ENCODE assay signal across 8 cellular contexts in genomic region chr15:88904808-88905327, GRCh38. TPM values are rescaled to one million over a fixed set of nuclear protein-coding genes. Genes with fewer than 3 reads are reported as not detected.
A peak's percentile ranks its signal among the peaks of the same experiment; 100 is the strongest.
DNase-seq lines count a peak whose midpoint lies in the region; ATAC-seq and TF ChIP-seq lines count a peak whose summit lies in the region.

No MANE protein-coding gene starts in this region.

- H2AFZ ChIP-seq in KMS-11 (ENCODE audit: low read depth) = peak overlapping the region; percentile 31; the same call in 1 of the 2 replicates

- H3K27ac ChIP-seq in KMS-11 = no peak overlapping the region
- peak overlapping the region; percentile 89 for H3K27ac ChIP-seq in vagina

- no peaks in the 10 kb centered on the region for H3K36me3 ChIP-seq in KMS-11 (ENCODE audit: insufficient read depth)
- H3K36me3 ChIP-seq in vagina = peaks cover 0 to 45% of the 10 kb centered on the region in 2 donors

- no peaks in the 10 kb centered on the region for H3K9me3 ChIP-seq in vagina

- peak; percentile 72 for DNase-seq in DMS53 (lab: John Stamatoyannopoulos, UW)
- DNase-seq in activated naive CD4-positive, alpha-beta T cell treated with anti-CD3 and anti-CD28 coated beads, Interleukin-2, amount 10 ng/mL, durations not matched to agents 7 days and 5 days = peak; percentile 98
- peak; percentile 90 for DNase-seq in Right ventricle myocardium superior
- DNase-seq in putamen (ENCODE audit: low spot score) = peak; percentile 67
- no peak for DNase-seq in vagina (ENCODE audit: extremely low spot score in 2 of 2)

- intact Hi-C loops in Right ventricle myocardium superior (cut with DNase I) (loop anchor here (5.0 kb wide), 2 partner anchors 112 to 277 kb away; no protein-coding TSS in a partner anchor), vagina (cut with DNase I) (loop anchor here (5.0 kb wide), 1 partner anchor 272 kb away; no protein-coding TSS in a partner anchor)

- ATAC-seq in GM21528 (IDR thresholded peaks at IDR 0.05; ENCODE audit: low FRiP score, unreplicated experiment) = peak; percentile 80
- ATAC-seq in SK-N-SH treated with all-trans-retinoic acid at 6 μM for 48 hours = peak; percentile 92
- ATAC-seq in Right ventricle myocardium superior (ENCODE audit: poor library complexity) = peak; percentile 84

- H3K9me3 Mint-ChIP-seq in activated naive CD4-positive, alpha-beta T cell treated with anti-CD3 and anti-CD28 coated beads, Interleukin-2, amount 10 ng/mL, durations not matched to agents 7 days and 5 days = no peaks in the 10 kb centered on the region

- H3K27ac Mint-ChIP-seq in activated naive CD4-positive, alpha-beta T cell treated with anti-CD3 and anti-CD28 coated beads, Interleukin-2, amount 10 ng/mL, durations not matched to agents 7 days and 5 days = peak overlapping the region; percentile 94

- no peak overlapping the region for H3K9ac ChIP-seq in KMS-11

- H3K79me2 ChIP-seq in KMS-11 (ENCODE audit: insufficient read depth, low read depth) = no peaks in the 10 kb centered on the region

- H3K27me3 Mint-ChIP-seq in activated naive CD4-positive, alpha-beta T cell treated with anti-CD3 and anti-CD28 coated beads, Interleukin-2, amount 10 ng/mL, durations not matched to agents 7 days and 5 days = no peaks in the 10 kb centered on the region

- H3K4me3 Mint-ChIP-seq in activated naive CD4-positive, alpha-beta T cell treated with anti-CD3 and anti-CD28 coated beads, Interleukin-2, amount 10 ng/mL, durations not matched to agents 7 days and 5 days = no peak overlapping the region

- TF ChIP-seq CTCF in KMS-11 (conservative IDR thresholded peaks at IDR 0.05; ENCODE audit: low read depth, low read length) (peak; percentile 95), vagina (IDR thresholded peaks at IDR 0.05) (peak; percentile 96 to 99 (median 96))

- no peak for TF ChIP-seq POLR2A in vagina (IDR thresholded peaks at IDR 0.05)

- no peak overlapping the region for H3K4me2 ChIP-seq in KMS-11

- peaks cover 8% of the 10 kb centered on the region for H3K4me1 ChIP-seq in KMS-11 (ENCODE audit: low read depth, poor library complexity, severe bottlenecking)
- H3K4me1 ChIP-seq in vagina = peaks cover 74% of the 10 kb centered on the region

- peaks cover 35% of the 10 kb centered on the region for H3K36me3 Mint-ChIP-seq in activated naive CD4-positive, alpha-beta T cell treated with anti-CD3 and anti-CD28 coated beads, Interleukin-2, amount 10 ng/mL, durations not matched to agents 7 days and 5 days

- H3K4me3 ChIP-seq in KMS-11 (IDR thresholded peaks at IDR 0.05; ENCODE audit: insufficient read depth, low read depth, low read length) (no peak overlapping the region), vagina (no peak overlapping the region)

- H3K27me3 ChIP-seq in KMS-11 (ENCODE audit: insufficient read depth, low read depth) = no peaks in the 10 kb centered on the region
- no peaks in the 10 kb centered on the region for H3K27me3 ChIP-seq in vagina

- peaks cover 43% of the 10 kb centered on the region for H3K4me1 Mint-ChIP-seq in activated naive CD4-positive, alpha-beta T cell treated with anti-CD3 and anti-CD28 coated beads, Interleukin-2, amount 10 ng/mL, durations not matched to agents 7 days and 5 days

- CTCF ChIA-PET in activated naive CD4-positive, alpha-beta T cell treated with anti-CD3 and anti-CD28 coated beads, Interleukin-2, amount 10 ng/mL, durations not matched to agents 7 days and 5 days (lab: Charles Lee) = interaction anchor here (0.5 to 4.2 kb wide), 43 partner anchors 9 to 344 kb away, joined by 3 to 66 read pairs (median 5); partner anchors contain the start of genes HAPLN3 and MFGE8

- no peaks in the 10 kb centered on the region for H4K20me1 ChIP-seq in KMS-11 (ENCODE audit: insufficient read depth)

TF ChIP-seq in SK-N-SH treated with all-trans-retinoic acid at 6 μM for 48 hours, 23 proteins besides CTCF, POLR2A, EP300 and RAD21:
- TF ChIP-seq BACH2 (CRISPR knock-in tag; IDR thresholded peaks at IDR 0.05; ENCODE audit: borderline replicate concordance) = no peak

RNA-seq across cellular contexts. Expression of gene MFGE8, which starts 8.3 kb away (rescaled TPM):
- 290 TPM for total RNA-seq in Right ventricle myocardium superior
- total RNA-seq in vagina = 513 TPM

RNA-seq across cellular contexts. Expression of gene HAPLN3, which starts 9.5 kb away (rescaled TPM):
- 2.0 TPM for total RNA-seq in Right ventricle myocardium superior
- total RNA-seq in vagina = 16.9 TPM

Comparison
In these comparisons a context has a peak if more than half of its experiments do, and no peak if none do; other contexts are left out.
1. DNase-seq: peak in DMS53 (single experiment), activated naive CD4-positive, alpha-beta T cell treated with anti-CD3 and anti-CD28 coated beads, Interleukin-2, amount 10 ng/mL, durations not matched to agents 7 days and 5 days (single experiment), Right ventricle myocardium superior (single experiment) and putamen (single experiment); none in vagina (0 of 2).
2. Peak in every context shown above with its lines, with median percentiles within 50 percentile points of each other: ATAC-seq.